In the genomic region with DNA sequence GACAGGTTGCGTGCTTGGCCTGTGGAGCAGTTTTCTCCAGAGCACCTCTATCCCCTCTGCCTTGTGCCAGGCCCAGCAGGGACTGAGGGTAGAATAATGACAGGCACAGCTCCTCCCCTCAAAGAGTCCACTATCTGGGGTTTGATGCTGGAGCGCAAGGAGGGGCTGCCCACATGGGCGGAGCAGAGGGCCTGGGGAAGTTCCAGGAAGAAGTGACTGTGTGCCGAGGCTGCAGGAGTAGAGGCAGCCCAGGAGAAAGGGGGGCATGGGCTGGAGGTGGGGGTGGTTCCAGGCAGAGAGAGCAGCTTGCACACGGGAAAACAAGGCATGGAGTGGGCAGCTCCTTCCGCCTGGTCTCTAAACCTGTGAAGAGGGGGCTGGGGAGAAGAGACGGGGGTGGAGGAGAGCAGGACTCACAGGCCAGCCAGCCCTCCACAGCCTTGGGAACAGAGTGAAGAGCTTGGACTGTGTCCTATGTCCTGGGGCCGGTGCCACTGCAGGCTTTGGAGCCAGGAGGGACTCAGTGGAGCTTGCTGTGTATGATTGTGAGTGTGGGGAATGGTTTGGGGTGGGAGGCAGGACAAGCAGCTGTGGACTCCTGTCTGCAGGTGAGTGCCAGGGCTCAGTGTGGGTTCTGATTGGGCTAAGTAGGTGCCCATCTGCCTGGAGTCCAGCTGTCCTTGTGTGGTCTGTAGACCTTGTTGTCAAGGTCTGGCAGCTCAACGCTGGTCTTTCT, we compare ENCODE assay signal across 17 cellular contexts. TPM values are rescaled to one million over a fixed set of nuclear protein-coding genes. Genes with fewer than 3 reads are reported as not detected.
DNase-seq lines count a peak whose midpoint lies in the region; ATAC-seq and TF ChIP-seq lines count a peak whose summit lies in the region.
"Had no signal": no experiment of that assay in that cellular context is flagged by ENCODE, and none has a peak within 500 bp of the region (broad histone marks: within the 10 kb centered on the region; RNA-seq: fewer than 3 reads in every experiment).

No MANE protein-coding gene starts in this region.

- H3K18ac ChIP-seq in IMR-90 (ENCODE audit: low read depth, low read length), result no peak overlapping the region

- peaks cover 3 to 36% of the 10 kb centered on the region in 2 experiments for H3K79me1 ChIP-seq in IMR-90 (ENCODE audit: low read depth in 1 of 2, low read length in 2 of 2)

- H2AFZ ChIP-seq in IMR-90 (replicated peaks; ENCODE audit: low read length, poor library complexity) (no peak overlapping the region), SK-N-SH (ENCODE audit: low read depth) (no peak overlapping the region)

- H3K9me3 Mint-ChIP-seq in CD4-positive, alpha-beta T cell, result no peaks in the 10 kb centered on the region
- no peaks in the 10 kb centered on the region for H3K9me3 Mint-ChIP-seq in osteocyte (ENCODE audit: unreplicated experiment)

- no peak overlapping the region for H2BK120ac ChIP-seq in IMR-90 (ENCODE audit: low read depth, low read length)

- H3K9me2 ChIP-seq in SK-N-SH, result no peaks in the 10 kb centered on the region

- no peak overlapping the region for H4K5ac ChIP-seq in IMR-90 (ENCODE audit: low read depth, low read length)

- DNase-seq in CD4-positive, alpha-beta T cell, result no peak
- DNase-seq in IMR-90 (no peak), astrocyte of the hippocampus (ENCODE audit: low read depth, low spot score) (peak; percentile 37), midbrain (lab: John Stamatoyannopoulos, UW) (peak; percentile 27), SK-N-SH (no peak), osteocyte (ENCODE audit: extremely low spot score, unreplicated experiment) (no peak), DMS153 (lab: John Stamatoyannopoulos, UW) (no peak)
- DNase-seq: activated B cell treated with CpG ODN at 0.5 μM for 24 hours; activated CD8-positive, alpha-beta memory T cell treated with anti-CD3 and anti-CD28 coated beads, Interleukin-2, amount 50 U/mL, for 48 hours; DMS53; NCI-H146; testis had no signal

- WGBS in IMR-90 (ENCODE audit: extremely low coverage in 2 of 2, insufficient read length in 1 of 2), 2 experiments, result 71% methylated on average over 3 of the region's 9 CpGs; no CpG with 5 or more reads in 1 of the 2 experiments
- WGBS in SK-N-SH (ENCODE audit: low lambda C conversion rate), result 74% methylated on average over 9 of the region's 9 CpGs

- H3K4me1 ChIP-seq in IMR-90 (ENCODE audit: control insufficient read depth, insufficient read depth, low read length) (no peaks in the 10 kb centered on the region), SK-N-SH (ENCODE audit: control insufficient read depth in 1 of 2, insufficient read depth in 2 of 2, low read depth in 1 of 2, low read length in 1 of 2) (peaks cover 0 to 24% of the 10 kb centered on the region in 2 experiments; a peak in 1 of 4 replicates)

- no TSS peak for BruUV-seq in IMR-90 (replicated peaks; lab: Mats Ljungman, UMichigan)

- no peak overlapping the region for H4K8ac ChIP-seq in IMR-90 (ENCODE audit: low read depth in 2 of 2, low read length in 2 of 2)

- H2AK9ac ChIP-seq in IMR-90 (replicated peaks; ENCODE audit: low read depth, low read length, poor library complexity), result no peak overlapping the region

- no peak overlapping the region for H3K9ac ChIP-seq in IMR-90 (ENCODE audit: low read depth, low read length)
- no peak overlapping the region for H3K9ac ChIP-seq in SK-N-SH
- H3K9ac ChIP-seq: KMS-11 had no signal

- TF ChIP-seq EP300 in SK-N-SH (IDR thresholded peaks at IDR 0.05; ENCODE audit: borderline replicate concordance in 1 of 2, low read depth in 1 of 2, low read length in 1 of 2), result no peak

- TF ChIP-seq CTCF in CD4-positive, alpha-beta T cell (IDR thresholded peaks at IDR 0.05), result no peak
- TF ChIP-seq CTCF in IMR-90 (conservative IDR thresholded peaks at IDR 0.05; ENCODE audit: low read depth, low read length) (no peak), SK-N-SH (IDR thresholded peaks at IDR 0.05) (no peak), osteocyte (IDR thresholded peaks at IDR 0.05) (no peak)

- POLR2A ChIA-PET in CD4-positive, alpha-beta T cell (lab: Charles Lee), result interaction anchor here (1.0 to 1.2 kb wide), 2 partner anchors 12 to 48 kb away, joined by 3 to 4 read pairs; a partner anchor contains a TSS
- POLR2A ChIA-PET in IMR-90 (lab: Charles Lee; ENCODE audit: unreplicated experiment) (no interaction called here), SK-N-SH (lab: Yijun Ruan, JAX) (no interaction called here)

- no peak overlapping the region for H3K4ac ChIP-seq in IMR-90 (ENCODE audit: low read depth, low read length)

- H2AK5ac ChIP-seq in IMR-90 (ENCODE audit: low read depth, low read length), result no peak overlapping the region

- H3K36me3 ChIP-seq in IMR-90 (ENCODE audit: control insufficient read depth, insufficient read depth, low read length) (no peaks in the 10 kb centered on the region), SK-N-SH (replicated peaks in 1 of 2; ENCODE audit: control insufficient read depth in 1 of 2, insufficient read depth in 2 of 2, low read length in 1 of 2) (no peaks in the 10 kb centered on the region)

- no peak overlapping the region for H2BK5ac ChIP-seq in IMR-90 (ENCODE audit: low read depth, low read length, poor library complexity, severe bottlenecking)

- no peaks in the 10 kb centered on the region for H3K9me3 ChIP-seq in CD4-positive, alpha-beta T cell (ENCODE audit: control insufficient read depth, low read length)
- H3K9me3 ChIP-seq in IMR-90 (ENCODE audit: control insufficient read depth, insufficient read depth, low read length), result peaks cover 2% of the 10 kb centered on the region
- H3K9me3 ChIP-seq in SK-N-SH, result no peaks in the 10 kb centered on the region
- H3K9me3 ChIP-seq: testis had no signal

- H3K27ac ChIP-seq in CD4-positive, alpha-beta T cell (ENCODE audit: low read depth, low read length), result peak overlapping the region; percentile 3
- no peak overlapping the region for H3K27ac ChIP-seq in IMR-90 (ENCODE audit: insufficient read depth, low read length)
- no peak overlapping the region; a peak in 1 of 4 replicates for H3K27ac ChIP-seq in SK-N-SH (ENCODE audit: low read depth in 2 of 2, low read length in 1 of 2)
- H3K27ac ChIP-seq: KMS-11, SK-N-MC, testis had no signal

- peaks cover 14% of the 10 kb centered on the region; the same call in 1 of the 2 replicates for H3K9me1 ChIP-seq in IMR-90 (ENCODE audit: insufficient read depth, low read length)

- H2BK15ac ChIP-seq in IMR-90 (ENCODE audit: low read depth, low read length), result no peak overlapping the region

- H2BK20ac ChIP-seq in IMR-90 (ENCODE audit: low read depth, low read length), result no peak overlapping the region

- H3K79me2 ChIP-seq in SK-N-SH (ENCODE audit: insufficient read depth), result no peaks in the 10 kb centered on the region

- peaks cover 15% of the 10 kb centered on the region for H4K20me1 ChIP-seq in IMR-90 (ENCODE audit: insufficient read depth, low read length)
- H4K20me1 ChIP-seq in SK-N-SH (ENCODE audit: insufficient read depth), result no peaks in the 10 kb centered on the region

- H3K56ac ChIP-seq in IMR-90 (ENCODE audit: extremely low read depth, insufficient read depth, low read length), result no peak overlapping the region

- CTCF ChIA-PET in CD4-positive, alpha-beta T cell (lab: Charles Lee), result no interaction called here
- CTCF ChIA-PET in IMR-90 (lab: Yijun Ruan, JAX) (no interaction called here), SK-N-SH (lab: Yijun Ruan, JAX) (no interaction called here)

- intact Hi-C loops in CD4-positive, alpha-beta T cell (cut with DNase I, micrococcal nuclease), result loop anchor here in 1 of 2 experiments (2.0 kb wide), 1 partner anchor 41 kb away; no protein-coding TSS in a partner anchor
- intact Hi-C loops in IMR-90 (cut with micrococcal nuclease), result no loop called here

- in situ Hi-C loops in IMR-90 (cut with MboI; ENCODE audit: low sequenced_read_pairs), result no loop called here

- H3F3A ChIP-seq in SK-N-SH (replicated peaks; ENCODE audit: insufficient read depth), result no peaks in the 10 kb centered on the region

- TF ChIP-seq POLR2A in IMR-90 (IDR thresholded peaks at IDR 0.05; ENCODE audit: low read depth, low read length), result no peak
- no peak for TF ChIP-seq POLR2A in GM18505 (IDR thresholded peaks at IDR 0.05; ENCODE audit: borderline replicate concordance, extremely low read depth, insufficient read depth, insufficient read length)

- dilution Hi-C loops in IMR-90 (cut with HindIII; ENCODE audit: low sequenced_read_pairs, unreplicated experiment), result no loop called here

- peaks cover 38% of the 10 kb centered on the region for H3K36me3 Mint-ChIP-seq in CD4-positive, alpha-beta T cell (ENCODE audit: low read depth)
- H3K36me3 Mint-ChIP-seq in osteocyte (ENCODE audit: unreplicated experiment), result peaks cover 1% of the 10 kb centered on the region

- no peak overlapping the region for H3K4me3 ChIP-seq in IMR-90 (ENCODE audit: insufficient read depth, low read depth, low read length)
- H3K4me3 ChIP-seq in SK-N-SH (ENCODE audit: low read depth in 2 of 2, low read length in 1 of 2), result no peak overlapping the region
- H3K4me3 ChIP-seq: SK-N-MC, testis had no signal

- no peak for TF ChIP-seq RAD21 in IMR-90 (IDR thresholded peaks at IDR 0.05; ENCODE audit: low read length)
- no peak for TF ChIP-seq RAD21 in SK-N-SH (IDR thresholded peaks at IDR 0.05; ENCODE audit: low read length)

- no peak overlapping the region for H3K14ac ChIP-seq in IMR-90 (replicated peaks; ENCODE audit: low read depth, low read length)

- H4K91ac ChIP-seq in IMR-90 (ENCODE audit: insufficient read depth, low read depth, low read length), result no peak overlapping the region

- H3K4me2 ChIP-seq in IMR-90 (ENCODE audit: low read depth, low read length) (no peak overlapping the region), SK-N-SH (no peak overlapping the region)
- H3K4me2 ChIP-seq: KMS-11 had no signal

- no peaks in the 10 kb centered on the region for H3K27me3 ChIP-seq in CD4-positive, alpha-beta T cell (ENCODE audit: control insufficient read depth, insufficient read depth, low read length)
- H3K27me3 ChIP-seq in IMR-90 (ENCODE audit: control insufficient read depth, insufficient read depth, low read length) (no peaks in the 10 kb centered on the region), SK-N-SH (ENCODE audit: insufficient read depth) (no peaks in the 10 kb centered on the region)
- H3K27me3 ChIP-seq: testis had no signal

- no peak for ATAC-seq in CD4-positive, alpha-beta T cell (ENCODE audit: poor library complexity)
- peak; percentile 37; the same call in 1 of the 2 replicates for ATAC-seq in IMR-90 (ENCODE audit: low read depth)
- ATAC-seq in GM18505 (IDR thresholded peaks at IDR 0.05; ENCODE audit: unreplicated experiment), result no peak
- ATAC-seq: HCT116 had no signal

- H3K27ac Mint-ChIP-seq in CD4-positive, alpha-beta T cell, result peak overlapping the region; percentile 93
- H3K27ac Mint-ChIP-seq in osteocyte (ENCODE audit: unreplicated experiment), result no peak overlapping the region
- H3K27ac Mint-ChIP-seq: activated B cell treated with CpG ODN at 0.5 μM for 24 hours had no signal

- H3K23ac ChIP-seq in IMR-90 (ENCODE audit: low read depth, low read length), result no peak overlapping the region

- peak overlapping the region; percentile 15 for H3K4me3 Mint-ChIP-seq in CD4-positive, alpha-beta T cell
- no peak overlapping the region for H3K4me3 Mint-ChIP-seq in osteocyte (ENCODE audit: unreplicated experiment)
- H3K4me3 Mint-ChIP-seq: activated B cell treated with CpG ODN at 0.5 μM for 24 hours had no signal

- H3K27me3 Mint-ChIP-seq in CD4-positive, alpha-beta T cell, result no peaks in the 10 kb centered on the region
- no peaks in the 10 kb centered on the region for H3K27me3 Mint-ChIP-seq in osteocyte (ENCODE audit: unreplicated experiment)
- H3K27me3 Mint-ChIP-seq: activated B cell treated with CpG ODN at 0.5 μM for 24 hours had no signal

- H3K4me1 Mint-ChIP-seq in CD4-positive, alpha-beta T cell (ENCODE audit: low read depth), result peaks cover 72% of the 10 kb centered on the region
- H3K4me1 Mint-ChIP-seq in osteocyte (ENCODE audit: unreplicated experiment), result no peaks in the 10 kb centered on the region
- H3K4me1 Mint-ChIP-seq: activated B cell treated with CpG ODN at 0.5 μM for 24 hours had no signal

RNA-seq across cellular contexts. Expression of a gene that starts 48.1 kb away (rescaled TPM):
- 100 to 1,000 TPM; 123 to 126 TPM for total RNA-seq in CD4-positive, alpha-beta T cell
- 27.8 and 33.0 TPM in 2 replicates for total RNA-seq in IMR-90 (2012; rRNA removed)
- polyA plus RNA-seq in IMR-90 (2012; rRNA removed), result 21.7 and 26.5 TPM in 2 replicates
- polyA plus RNA-seq in IMR-90 (2012; cell fraction: cytosol; rRNA removed), result 14.7 and 25.1 TPM in 2 replicates
- polyA plus RNA-seq in IMR-90 (2012; cell fraction: nucleus; rRNA removed; ENCODE audit: low replicate concordance), result 35.8 and 49.9 TPM in 2 replicates
- polyA plus RNA-seq in SK-N-SH (2012; rRNA removed), result 12.7 and 14.0 TPM in 2 replicates
- 7.1 and 10.1 TPM in 2 replicates for polyA plus RNA-seq in SK-N-SH (2012; cell fraction: cytosol; rRNA removed)
- polyA plus RNA-seq in SK-N-SH (2012; cell fraction: nucleus; rRNA removed), result 25.3 and 26.2 TPM in 2 replicates
- total RNA-seq in osteocyte, result 23.5 and 24.7 TPM in 2 replicates
- total RNA-seq: activated B cell treated with CpG ODN at 0.5 μM for 24 hours, OCI-LY7 had no signal

Comparison
In these comparisons a context has a peak if more than half of its experiments do, and no peak if none do; other contexts are left out.
1. DNase-seq: peak in astrocyte of the hippocampus (single experiment) and midbrain (single experiment); none in CD4-positive, alpha-beta T cell (0 of 10), IMR-90 (single experiment), SK-N-SH (single experiment), osteocyte (single experiment) and DMS153 (single experiment).